ENCODE assay signal across 13 cellular contexts in genomic region chr14:95071649-95072256, GRCh38.
"Had no signal": no experiment of that assay in that cellular context is flagged by ENCODE, and none has a peak within 500 bp of the region (broad histone marks: within the 10 kb centered on the region; RNA-seq: fewer than 3 reads in every experiment).

No MANE protein-coding gene starts in this region.

- H3K4me3 ChIP-seq: lower lobe of right lung, suprapubic skin, transverse colon had no signal

- ATAC-seq: activated CD8-positive, alpha-beta T cell treated with anti-CD3 and anti-CD28 coated beads for 36 hours; activated T-cell treated with anti-CD3 and anti-CD28 coated beads, Interleukin-2, amount 50 U/mL, for 4 hours; lower lobe of right lung; natural killer cell treated with Interleukin-12 subunit alpha and Interleukin-12 subunit beta and Interleukin-15 and Interleukin-18, amount 100 ng/mL, for 72 hours had no signal

- H3K27me3 ChIP-seq: transverse colon had no signal

- H3K27ac ChIP-seq: lower lobe of right lung, suprapubic skin, transverse colon had no signal

- DNase-seq: activated CD4-positive, alpha-beta T cell treated with anti-CD3 and anti-CD28 coated beads, Interleukin-2, amount 10 ng/mL, durations not matched to agents 24 days and 14 days; activated CD8-positive, alpha-beta T cell treated with anti-CD3 and anti-CD28 coated beads for 36 hours; activated effector memory CD4-positive, alpha-beta T cell treated with Interleukin-2 at 50 U/mL for 16 hours; activated naive CD4-positive, alpha-beta T cell treated with anti-CD3 and anti-CD28 coated beads, Interleukin-2, amount 50 U/mL, for 16 hours; activated T-cell treated with anti-CD3 and anti-CD28 coated beads, Interleukin-2, amount 50 U/mL, for 4 hours; aorta; cortex of kidney; lower lobe of right lung; occipital lobe; stimulated activated CD4-positive, alpha-beta T cell treated with anti-CD3 and anti-CD28 coated beads, Interleukin-2, amount 100 ng/mL, for 24 hours; transverse colon had no signal

- H3K9me3 ChIP-seq: lower lobe of right lung, suprapubic skin, transverse colon had no signal

- H3K36me3 ChIP-seq: lower lobe of right lung, suprapubic skin, transverse colon had no signal

- H3K4me1 ChIP-seq: lower lobe of right lung, suprapubic skin, transverse colon had no signal
